Comparison of ENCODE assay signal across 11 cellular contexts in the genomic region with DNA sequence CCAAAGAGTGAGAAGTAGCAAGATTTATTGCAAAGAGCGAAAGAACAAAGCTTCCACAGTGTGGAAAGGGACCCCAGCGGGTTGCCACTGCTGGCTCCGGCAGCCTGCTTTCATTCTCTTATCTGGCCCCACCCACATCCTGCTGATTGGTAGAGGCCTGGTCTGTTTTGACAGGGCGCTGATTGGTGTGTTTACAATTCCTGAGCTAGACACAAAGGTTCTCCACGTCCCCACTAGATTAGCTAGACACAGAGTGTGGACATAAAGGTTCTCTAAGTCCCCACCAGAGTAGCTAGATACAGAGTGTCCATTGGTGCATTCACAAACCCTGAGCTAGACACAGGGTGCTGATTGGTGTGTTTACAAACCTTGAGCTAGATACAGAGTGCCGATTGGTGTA. TPM values are rescaled to one million over a fixed set of nuclear protein-coding genes. Genes with fewer than 3 reads are reported as not detected.
DNase-seq lines count a peak whose midpoint lies in the region; ATAC-seq and TF ChIP-seq lines count a peak whose summit lies in the region.
"Not testable (repeated sequence)": the region's sequence is repeated elsewhere in the genome, so short reads cannot be mapped to it uniquely, and the experiment has no call there.
"Had no signal": no experiment of that assay in that cellular context is flagged by ENCODE, and none has a peak within 500 bp of the region (broad histone marks: within the 10 kb centered on the region; RNA-seq: fewer than 3 reads in every experiment).

A gene (minus strand): TSS at position 101 of the 400 bp plus-strand sequence. CDS start 504 bp downstream, outside the sequence.

- H3K4me1 ChIP-seq in ascending aorta, result not testable (repeated sequence)

- H3K27me3 ChIP-seq in ascending aorta, result not testable (repeated sequence)

- CTCF ChIA-PET in activated naive CD4-positive, alpha-beta T cell treated with anti-CD3 and anti-CD28 coated beads, Interleukin-2, amount 10 ng/mL, durations not matched to agents 7 days and 5 days (lab: Charles Lee), result interaction anchor here (1.2 kb wide), 1 partner anchor 53 kb away, joined by 3 read pairs; no protein-coding TSS in a partner anchor

- H3K27me3 Mint-ChIP-seq in CD14-positive monocyte (ENCODE audit: low read depth in 3 of 3); IgD-negative memory B cell; activated CD4-positive, alpha-beta T cell treated with anti-CD3 and anti-CD28 coated beads, Interleukin-2, amount 10 ng/mL, durations not matched to agents 24 days and 14 days; activated T-cell treated with anti-CD3 and anti-CD28 coated beads, Interleukin-2, amount 50 U/mL, for 24 hours; activated naive CD4-positive, alpha-beta T cell treated with anti-CD3 and anti-CD28 coated beads, Interleukin-2, amount 10 ng/mL, durations not matched to agents 7 days and 5 days; naive B cell: not testable (repeated sequence)

- H3K4me3 Mint-ChIP-seq in CD14-positive monocyte (peak within 1 kb of the TSS; percentile 13 to 42), IgD-negative memory B cell (peak within 1 kb of the TSS in 3 of 4 donors; percentile 55 to 84 (median 83)), naive B cell (peak within 1 kb of the TSS in 7 of 8 donors; percentile 57 to 91 (median 75))
- H3K4me3 Mint-ChIP-seq in activated CD4-positive, alpha-beta T cell treated with anti-CD3 and anti-CD28 coated beads, Interleukin-2, amount 10 ng/mL, durations not matched to agents 24 days and 14 days, result peak within 1 kb of the TSS; percentile 41
- peak within 1 kb of the TSS; percentile 63 for H3K4me3 Mint-ChIP-seq in activated T-cell treated with anti-CD3 and anti-CD28 coated beads, Interleukin-2, amount 50 U/mL, for 24 hours
- peak within 1 kb of the TSS; percentile 35 for H3K4me3 Mint-ChIP-seq in activated naive CD4-positive, alpha-beta T cell treated with anti-CD3 and anti-CD28 coated beads, Interleukin-2, amount 10 ng/mL, durations not matched to agents 7 days and 5 days
- H3K4me3 Mint-ChIP-seq in stimulated activated effector memory CD8-positive, alpha-beta T cell treated with anti-CD3 and anti-CD28 coated beads, Interleukin-12 subunit alpha, Interleukin-12 subunit beta, amount 100 ng/mL, for 72 hours, result peak within 1 kb of the TSS; percentile 58

- H3K36me3 ChIP-seq in ascending aorta, result not testable (repeated sequence)

- not testable (repeated sequence) for H3K9me3 ChIP-seq in ascending aorta

- not testable (repeated sequence) for H3K27ac Mint-ChIP-seq in CD14-positive monocyte; activated T-cell treated with anti-CD3 and anti-CD28 coated beads, Interleukin-2, amount 50 U/mL, for 24 hours; activated naive CD4-positive, alpha-beta T cell treated with anti-CD3 and anti-CD28 coated beads, Interleukin-2, amount 10 ng/mL, durations not matched to agents 7 days and 5 days
- H3K27ac Mint-ChIP-seq in IgD-negative memory B cell (peak within 1 kb of the TSS in 1 of 3 donors; percentile 93), naive B cell (peak within 1 kb of the TSS in 3 of 6 donors; percentile 51 to 69 (median 60))
- H3K27ac Mint-ChIP-seq in activated CD4-positive, alpha-beta T cell treated with anti-CD3 and anti-CD28 coated beads, Interleukin-2, amount 10 ng/mL, durations not matched to agents 24 days and 14 days, result peak within 1 kb of the TSS; percentile 17
- H3K27ac Mint-ChIP-seq in stimulated activated effector memory CD8-positive, alpha-beta T cell treated with anti-CD3 and anti-CD28 coated beads, Interleukin-12 subunit alpha, Interleukin-12 subunit beta, amount 100 ng/mL, for 72 hours, result peak within 1 kb of the TSS; percentile 80

- intact Hi-C loops in CD14-positive monocyte (cut with micrococcal nuclease); activated CD4-positive, alpha-beta T cell treated with anti-CD3 and anti-CD28 coated beads, Interleukin-2, amount 10 ng/mL, durations not matched to agents 24 days and 14 days (cut with micrococcal nuclease); ascending aorta (cut with DNase I): not testable (repeated sequence)

- H3K4me1 Mint-ChIP-seq in CD14-positive monocyte, result not testable (repeated sequence)
- H3K4me1 Mint-ChIP-seq in IgD-negative memory B cell (peaks cover 7 to 13% (median 8%) of the 10 kb centered on the region in 3 donors), naive B cell (peaks cover 9 to 15% (median 13%) of the 10 kb centered on the region in 3 donors)
- H3K4me1 Mint-ChIP-seq in activated CD4-positive, alpha-beta T cell treated with anti-CD3 and anti-CD28 coated beads, Interleukin-2, amount 10 ng/mL, durations not matched to agents 24 days and 14 days, result peaks cover 27% of the 10 kb centered on the region
- peaks cover 58% of the 10 kb centered on the region for H3K4me1 Mint-ChIP-seq in activated T-cell treated with anti-CD3 and anti-CD28 coated beads, Interleukin-2, amount 50 U/mL, for 24 hours (ENCODE audit: low read depth)
- H3K4me1 Mint-ChIP-seq in activated naive CD4-positive, alpha-beta T cell treated with anti-CD3 and anti-CD28 coated beads, Interleukin-2, amount 10 ng/mL, durations not matched to agents 7 days and 5 days, result peaks cover 41% of the 10 kb centered on the region
- H3K4me1 Mint-ChIP-seq in stimulated activated effector memory CD8-positive, alpha-beta T cell treated with anti-CD3 and anti-CD28 coated beads, Interleukin-12 subunit alpha, Interleukin-12 subunit beta, amount 100 ng/mL, for 72 hours, result peaks cover 35% of the 10 kb centered on the region

- ATAC-seq in naive B cell (ENCODE audit: low read depth in 2 of 2); stimulated activated effector memory CD8-positive, alpha-beta T cell treated with anti-CD3 and anti-CD28 coated beads, Interleukin-12 subunit alpha, Interleukin-12 subunit beta, amount 100 ng/mL, for 72 hours: not testable (repeated sequence)

- not testable (repeated sequence) for H3K4me3 ChIP-seq in ascending aorta

- not testable (repeated sequence) for DNase-seq in CD14-positive monocyte (ENCODE audit: low spot score); activated CD4-positive, alpha-beta T cell treated with anti-CD3 and anti-CD28 coated beads, Interleukin-2, amount 10 ng/mL, durations not matched to agents 24 days and 14 days; activated T-cell treated with anti-CD3 and anti-CD28 coated beads, Interleukin-2, amount 50 U/mL, for 24 hours; activated naive CD4-positive, alpha-beta T cell treated with anti-CD3 and anti-CD28 coated beads, Interleukin-2, amount 10 ng/mL, durations not matched to agents 7 days and 5 days; ascending aorta (ENCODE audit: low spot score in 2 of 2); naive B cell; stimulated activated effector memory CD8-positive, alpha-beta T cell treated with anti-CD3 and anti-CD28 coated beads, Interleukin-12 subunit alpha, Interleukin-12 subunit beta, amount 100 ng/mL, for 72 hours (ENCODE audit: low spot score in 2 of 2)

- H3K9me3 Mint-ChIP-seq in CD14-positive monocyte, result peaks cover 2 to 13% (median 8%) of the 10 kb centered on the region in 7 donors
- not testable (repeated sequence) for H3K9me3 Mint-ChIP-seq in IgD-negative memory B cell; activated CD4-positive, alpha-beta T cell treated with anti-CD3 and anti-CD28 coated beads, Interleukin-2, amount 10 ng/mL, durations not matched to agents 24 days and 14 days; activated T-cell treated with anti-CD3 and anti-CD28 coated beads, Interleukin-2, amount 50 U/mL, for 24 hours; naive B cell; stimulated activated effector memory CD8-positive, alpha-beta T cell treated with anti-CD3 and anti-CD28 coated beads, Interleukin-12 subunit alpha, Interleukin-12 subunit beta, amount 100 ng/mL, for 72 hours
- H3K9me3 Mint-ChIP-seq in activated naive CD4-positive, alpha-beta T cell treated with anti-CD3 and anti-CD28 coated beads, Interleukin-2, amount 10 ng/mL, durations not matched to agents 7 days and 5 days, result peaks cover 10% of the 10 kb centered on the region

- H3K36me3 Mint-ChIP-seq in CD14-positive monocyte; IgD-negative memory B cell; activated CD4-positive, alpha-beta T cell treated with anti-CD3 and anti-CD28 coated beads, Interleukin-2, amount 10 ng/mL, durations not matched to agents 24 days and 14 days (ENCODE audit: low read depth); activated T-cell treated with anti-CD3 and anti-CD28 coated beads, Interleukin-2, amount 50 U/mL, for 24 hours (ENCODE audit: low read depth); activated naive CD4-positive, alpha-beta T cell treated with anti-CD3 and anti-CD28 coated beads, Interleukin-2, amount 10 ng/mL, durations not matched to agents 7 days and 5 days; naive B cell; stimulated activated effector memory CD8-positive, alpha-beta T cell treated with anti-CD3 and anti-CD28 coated beads, Interleukin-12 subunit alpha, Interleukin-12 subunit beta, amount 100 ng/mL, for 72 hours: not testable (repeated sequence)

- H3K27ac ChIP-seq in ascending aorta, result not testable (repeated sequence)

- not testable (repeated sequence) for TF ChIP-seq CTCF in CD14-positive monocyte (IDR thresholded peaks at IDR 0.05); ascending aorta (IDR thresholded peaks at IDR 0.05)

RNA-seq across cellular contexts. Expression of the gene that starts here (rescaled TPM):
- polyA plus RNA-seq in CD14-positive monocyte, result not detected
- not detected for polyA plus RNA-seq in IgD-negative memory B cell
- total RNA-seq in activated CD4-positive, alpha-beta T cell treated with anti-CD3 and anti-CD28 coated beads, Interleukin-2, amount 10 ng/mL, durations not matched to agents 24 days and 14 days, result 0.19 and 0.21 TPM in 2 replicates
- 23.7 TPM for total RNA-seq in ascending aorta
- under 1 TPM in 1 of 6 donors, not detected in 5; 0.27 TPM for polyA plus RNA-seq in naive B cell (ENCODE audit: low read depth in 6 of 6)
- total RNA-seq: Caco-2, PC-3, RPMI7951 had no signal

Comparison
In these comparisons a context has a peak if more than half of its experiments do, and no peak if none do; other contexts are left out.
1. RNA of the gene that starts here (total RNA-seq): 23.7 TPM in ascending aorta (single experiment); 0.19 to 0.21 TPM in activated CD4-positive, alpha-beta T cell treated with anti-CD3 and anti-CD28 coated beads, Interleukin-2, amount 10 ng/mL, durations not matched to agents 24 days and 14 days; every median in the first group is over 10 times any median in the second.
2. H3K4me3 Mint-ChIP-seq: peak in every context shown above with its lines; median percentile 83 in IgD-negative memory B cell; 75 in naive B cell; 63 in activated T-cell treated with anti-CD3 and anti-CD28 coated beads, Interleukin-2, amount 50 U/mL, for 24 hours; 58 in stimulated activated effector memory CD8-positive, alpha-beta T cell treated with anti-CD3 and anti-CD28 coated beads, Interleukin-12 subunit alpha, Interleukin-12 subunit beta, amount 100 ng/mL, for 72 hours; 41 in activated CD4-positive, alpha-beta T cell treated with anti-CD3 and anti-CD28 coated beads, Interleukin-2, amount 10 ng/mL, durations not matched to agents 24 days and 14 days; 35 in activated naive CD4-positive, alpha-beta T cell treated with anti-CD3 and anti-CD28 coated beads, Interleukin-2, amount 10 ng/mL, durations not matched to agents 7 days and 5 days; 28 in CD14-positive monocyte.